Comparison of ENCODE assay signal across 27 cellular contexts in genomic region chr9:118652935-118653334, GRCh38.
DNase-seq lines count a peak whose midpoint lies in the region; ATAC-seq, FAIRE-seq and TF ChIP-seq lines count a peak whose summit lies in the region.
"Had no signal": no experiment of that assay in that cellular context is flagged by ENCODE, and none has a peak within 500 bp of the region (broad histone marks: within the 10 kb centered on the region; RNA-seq: fewer than 3 reads in every experiment).

No MANE protein-coding gene starts in this region.

- H3K36me3 Mint-ChIP-seq in activated naive CD4-positive, alpha-beta T cell treated with anti-CD3 and anti-CD28 coated beads, Interleukin-2, amount 50 U/mL, for 72 hours = no peaks in the 10 kb centered on the region
- H3K36me3 Mint-ChIP-seq: IgD-negative memory B cell had no signal

- H3K9me3 Mint-ChIP-seq in activated naive CD4-positive, alpha-beta T cell treated with anti-CD3 and anti-CD28 coated beads, Interleukin-2, amount 50 U/mL, for 72 hours = peaks cover 21 to 28% of the 10 kb centered on the region in 2 donors

- ATAC-seq in A549 = no peak
- peak; percentile 76 for ATAC-seq in RWPE2 (ENCODE audit: low read depth)
- ATAC-seq in foreskin keratinocyte = peak; percentile 75
- no peak for ATAC-seq in activated naive CD4-positive, alpha-beta T cell treated with anti-CD3 and anti-CD28 coated beads, Interleukin-2, amount 50 U/mL, for 72 hours
- no peak for ATAC-seq in GM18505 (IDR thresholded peaks at IDR 0.05; ENCODE audit: unreplicated experiment)

- TF ChIP-seq CTCF in A549 (IDR thresholded peaks at IDR 0.05) (no peak), RWPE2 (IDR thresholded peaks at IDR 0.05; ENCODE audit: poor library complexity, severe bottlenecking) (no peak), foreskin keratinocyte (conservative IDR thresholded peaks at IDR 0.05) (no peak)

- no peak overlapping the region for H3K27ac Mint-ChIP-seq in activated naive CD4-positive, alpha-beta T cell treated with anti-CD3 and anti-CD28 coated beads, Interleukin-2, amount 50 U/mL, for 72 hours
- H3K27ac Mint-ChIP-seq: CD4-positive, alpha-beta T cell; IgD-negative memory B cell had no signal

- CTCF ChIA-PET in A549 (lab: Yijun Ruan, JAX) = no interaction called here

- 38% methylated on average over 2 of the region's 2 CpGs for WGBS in A549 (ENCODE audit: missing lambda C conversion rate)

- H3K4me2 ChIP-seq in A549 = peak overlapping the region; percentile 34; the same call in 1 of the 3 replicates
- H3K4me2 ChIP-seq: BLaER1 treated with 17β-estradiol and CSF1 and Interleukin-3, amounts not matched to agents 10 nM and 100 nM; KMS-11 had no signal

- H3K27ac ChIP-seq in A549 (peak overlapping the region in 1 of 2 experiments; percentile 1; a peak in 1 of 6 replicates), RWPE2 (ENCODE audit: poor library complexity, severe bottlenecking) (peak overlapping the region; percentile 86), foreskin keratinocyte (no peak overlapping the region)
- H3K27ac ChIP-seq: BLaER1 treated with 17β-estradiol and CSF1 and Interleukin-3, amounts not matched to agents 10 nM and 100 nM; KMS-11 had no signal

- H3K27me3 ChIP-seq in RWPE2 (ENCODE audit: insufficient read depth, poor library complexity, severe bottlenecking) (no peaks in the 10 kb centered on the region), foreskin keratinocyte (no peaks in the 10 kb centered on the region)
- H3K27me3 ChIP-seq: BLaER1 treated with 17β-estradiol and CSF1 and Interleukin-3, amounts not matched to agents 10 nM and 100 nM had no signal

- H3K9me3 ChIP-seq in A549 (no peaks in the 10 kb centered on the region), RWPE2 (ENCODE audit: severe bottlenecking) (no peaks in the 10 kb centered on the region)
- H3K9me3 ChIP-seq: BLaER1 treated with 17β-estradiol and CSF1 and Interleukin-3, amounts not matched to agents 10 nM and 100 nM had no signal

- H3K4me1 ChIP-seq in A549 (peaks cover 24% of the 10 kb centered on the region; the same call in 2 of the 3 replicates), RWPE2 (ENCODE audit: insufficient read depth, poor library complexity, severe bottlenecking) (peaks cover 36% of the 10 kb centered on the region), foreskin keratinocyte (peaks cover 26% of the 10 kb centered on the region)
- H3K4me1 ChIP-seq: BLaER1 treated with 17β-estradiol and CSF1 and Interleukin-3, amounts not matched to agents 10 nM and 100 nM had no signal

- FAIRE-seq in A549 (lab: Jason Lieb, UNC) = no peak
- FAIRE-seq: GM12891, GM19239, H1 had no signal

- H3K36me3 ChIP-seq in RWPE2 (ENCODE audit: low read depth) = no peaks in the 10 kb centered on the region
- H3K36me3 ChIP-seq: BLaER1 treated with 17β-estradiol and CSF1 and Interleukin-3, amounts not matched to agents 10 nM and 100 nM had no signal

- TF ChIP-seq RAD21 in A549 (conservative IDR thresholded peaks at IDR 0.05 in 1 of 2, IDR thresholded peaks at IDR 0.05 in 1 of 2) = no peak

- DNase-seq in A549 (ENCODE audit: low read depth in 1 of 2, low spot score in 1 of 2) (no peak), HPDE6-E6E7 (ENCODE audit: extremely low spot score) (peak; percentile 45), RWPE2 (ENCODE audit: low spot score) (no peak), foreskin keratinocyte (peak; percentile 63 to 83), DMS 273 (lab: John Stamatoyannopoulos, UW; ENCODE audit: unreplicated experiment) (no peak)
- DNase-seq in activated naive CD4-positive, alpha-beta T cell treated with anti-CD3 and anti-CD28 coated beads, Interleukin-2, amount 50 U/mL, for 72 hours (ENCODE audit: low spot score in 2 of 2) = no peak
- DNase-seq in activated CD8-positive, alpha-beta memory T cell treated with anti-CD3 and anti-CD28 coated beads, Interleukin-2, amount 50 U/mL, for 4 hours = no peak
- DNase-seq: AML-193; CD4-positive, alpha-beta T cell; COR-L47; GF-D8; HCEC 1CT; NCI-H1092 treated with DMSO at 0.1 percent for 48 hours; NCI-H1436; NCI-H187; NCI-H2081 treated with DMSO at 0.1 percent for 48 hours; NCI-H2171; NCI-H524; NCI-H748 treated with DMSO at 0.1 percent for 48 hours; SHP77 had no signal

- no peak for TF ChIP-seq POLR2A in A549 (IDR thresholded peaks at IDR 0.05; ENCODE audit: low read length)
- no peak for TF ChIP-seq POLR2A in GM18505 (IDR thresholded peaks at IDR 0.05; ENCODE audit: borderline replicate concordance, extremely low read depth, insufficient read depth, insufficient read length)

- H3K4me3 ChIP-seq in A549 (no peak overlapping the region), RWPE2 (ENCODE audit: severe bottlenecking) (no peak overlapping the region)
- H3K4me3 ChIP-seq: BLaER1 treated with 17β-estradiol and CSF1 and Interleukin-3, amounts not matched to agents 10 nM and 100 nM had no signal

- POLR2A ChIA-PET in A549 (lab: Yijun Ruan, JAX) = no interaction called here

- TF ChIP-seq EP300 in A549 (IDR thresholded peaks at IDR 0.05) = no peak

TF ChIP-seq in A549, 52 proteins besides CTCF, POLR2A, EP300 and RAD21:
- no peak for TF ChIP-seq MAZ (IDR thresholded peaks at IDR 0.05; ENCODE audit: borderline replicate concordance, low read depth, low read length)
- TF ChIP-seq PHF8 (IDR thresholded peaks at IDR 0.05; ENCODE audit: borderline replicate concordance, low read depth) = no peak
- no peak for TF ChIP-seq ATOH8 (CRISPR knock-in tag; IDR thresholded peaks at IDR 0.05; ENCODE audit: low read depth)
- TF ChIP-seq HEYL (CRISPR knock-in tag; IDR thresholded peaks at IDR 0.05) = no peak
- TF ChIP-seq E2F6 (IDR thresholded peaks at IDR 0.05; ENCODE audit: borderline replicate concordance, low read depth) = no peak
- no peak for TF ChIP-seq CBX8 (IDR thresholded peaks at IDR 0.05)
- no peak for TF ChIP-seq TFCP2L1 (CRISPR knock-in tag; IDR thresholded peaks at IDR 0.05)
- TF ChIP-seq HDAC2 (IDR thresholded peaks at IDR 0.05) = no peak
- no peak for TF ChIP-seq SREBF2 (IDR thresholded peaks at IDR 0.05)

Comparison
In these comparisons a context has a peak if more than half of its experiments do, and no peak if none do; other contexts are left out.
1. ATAC-seq: peak in RWPE2 (single experiment) and foreskin keratinocyte (single experiment); none in A549 (0 of 2), activated naive CD4-positive, alpha-beta T cell treated with anti-CD3 and anti-CD28 coated beads, Interleukin-2, amount 50 U/mL, for 72 hours (0 of 2) and GM18505 (single experiment).
2. DNase-seq: peak in HPDE6-E6E7 (single experiment) and foreskin keratinocyte (2 of 2); none in A549 (0 of 2), RWPE2 (single experiment), activated naive CD4-positive, alpha-beta T cell treated with anti-CD3 and anti-CD28 coated beads, Interleukin-2, amount 50 U/mL, for 72 hours (0 of 2), DMS 273 (single experiment) and activated CD8-positive, alpha-beta memory T cell treated with anti-CD3 and anti-CD28 coated beads, Interleukin-2, amount 50 U/mL, for 4 hours (single experiment).